Comparison of ENCODE assay signal across 2 cellular contexts in the genomic region with DNA sequence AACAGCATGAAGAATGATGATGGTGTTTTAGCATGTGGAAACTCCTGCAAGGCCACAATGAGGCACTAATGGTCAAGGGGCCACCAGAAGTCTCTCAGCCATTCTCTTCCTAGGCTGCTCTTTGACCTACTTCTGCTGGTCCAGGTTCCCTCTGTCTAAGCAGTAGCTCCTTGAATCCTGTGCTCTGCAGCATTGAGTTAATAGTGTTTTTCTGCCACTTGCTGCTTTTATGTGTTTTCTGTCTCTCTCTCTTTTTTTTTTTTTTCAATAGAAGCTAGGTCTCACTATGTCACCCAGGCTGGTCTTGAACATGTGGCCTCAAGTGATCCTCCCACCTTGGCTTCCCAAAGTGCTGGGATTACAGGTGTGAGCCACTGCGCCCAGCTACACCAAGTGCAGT.
TF ChIP-seq lines count a peak whose summit lies in the region.

No MANE protein-coding gene starts in this region.

TF ChIP-seq in SK-N-SH, 30 proteins besides CTCF, POLR2A, EP300 and RAD21 (continued from another document):
- TF ChIP-seq, protein P1, sequence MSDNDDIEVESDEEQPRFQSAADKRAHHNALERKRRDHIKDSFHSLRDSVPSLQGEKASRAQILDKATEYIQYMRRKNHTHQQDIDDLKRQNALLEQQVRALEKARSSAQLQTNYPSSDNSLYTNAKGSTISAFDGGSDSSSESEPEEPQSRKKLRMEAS (IDR thresholded peaks at IDR 0.05; ENCODE audit: low read depth): no peak
- no peak for TF ChIP-seq CHD2 (IDR thresholded peaks at IDR 0.05; ENCODE audit: low read length, partially characterized antibody)
- no peak for TF ChIP-seq SIN3A (IDR thresholded peaks at IDR 0.05; ENCODE audit: borderline replicate concordance, low read depth, low read length)
- no peak for TF ChIP-seq RXRA (IDR thresholded peaks at IDR 0.05; ENCODE audit: borderline replicate concordance, low read depth)
- no peak for TF ChIP-seq GATA2 (CRISPR knock-in tag; IDR thresholded peaks at IDR 0.05)
- no peak for TF ChIP-seq YY1 (IDR thresholded peaks at IDR 0.05; ENCODE audit: low read depth)
- TF ChIP-seq, protein P2, sequence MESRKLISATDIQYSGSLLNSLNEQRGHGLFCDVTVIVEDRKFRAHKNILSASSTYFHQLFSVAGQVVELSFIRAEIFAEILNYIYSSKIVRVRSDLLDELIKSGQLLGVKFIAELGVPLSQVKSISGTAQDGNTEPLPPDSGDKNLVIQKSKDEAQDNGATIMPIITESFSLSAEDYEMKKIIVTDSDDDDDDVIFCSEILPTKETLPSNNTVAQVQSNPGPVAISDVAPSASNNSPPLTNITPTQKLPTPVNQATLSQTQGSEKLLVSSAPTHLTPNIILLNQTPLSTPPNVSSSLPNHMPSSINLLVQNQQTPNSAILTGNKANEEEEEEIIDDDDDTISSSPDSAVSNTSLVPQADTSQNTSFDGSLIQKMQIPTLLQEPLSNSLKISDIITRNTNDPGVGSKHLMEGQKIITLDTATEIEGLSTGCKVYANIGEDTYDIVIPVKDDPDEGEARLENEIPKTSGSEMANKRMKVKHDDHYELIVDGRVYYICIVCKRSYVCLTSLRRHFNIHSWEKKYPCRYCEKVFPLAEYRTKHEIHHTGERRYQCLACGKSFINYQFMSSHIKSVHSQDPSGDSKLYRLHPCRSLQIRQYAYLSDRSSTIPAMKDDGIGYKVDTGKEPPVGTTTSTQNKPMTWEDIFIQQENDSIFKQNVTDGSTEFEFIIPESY (IDR thresholded peaks at IDR 0.05; ENCODE audit: borderline replicate concordance, low read depth): no peak
- no peak for TF ChIP-seq NRF1 (IDR thresholded peaks at IDR 0.05; ENCODE audit: low read depth, low read length)
- no peak for TF ChIP-seq GABPA (IDR thresholded peaks at IDR 0.05; ENCODE audit: low read depth)

TF ChIP-seq in SK-N-SH treated with all-trans-retinoic acid at 6 μM for 48 hours, 23 proteins besides CTCF, POLR2A, EP300 and RAD21 (continued from another document):
- TF ChIP-seq, protein P3, sequence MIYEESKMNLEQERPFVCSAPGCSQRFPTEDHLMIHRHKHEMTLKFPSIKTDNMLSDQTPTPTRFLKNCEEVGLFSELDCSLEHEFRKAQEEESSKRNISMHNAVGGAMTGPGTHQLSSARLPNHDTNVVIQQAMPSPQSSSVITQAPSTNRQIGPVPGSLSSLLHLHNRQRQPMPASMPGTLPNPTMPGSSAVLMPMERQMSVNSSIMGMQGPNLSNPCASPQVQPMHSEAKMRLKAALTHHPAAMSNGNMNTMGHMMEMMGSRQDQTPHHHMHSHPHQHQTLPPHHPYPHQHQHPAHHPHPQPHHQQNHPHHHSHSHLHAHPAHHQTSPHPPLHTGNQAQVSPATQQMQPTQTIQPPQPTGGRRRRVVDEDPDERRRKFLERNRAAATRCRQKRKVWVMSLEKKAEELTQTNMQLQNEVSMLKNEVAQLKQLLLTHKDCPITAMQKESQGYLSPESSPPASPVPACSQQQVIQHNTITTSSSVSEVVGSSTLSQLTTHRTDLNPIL (CRISPR knock-in tag; IDR thresholded peaks at IDR 0.05; ENCODE audit: low read depth): no peak
- TF ChIP-seq ZNF565 (CRISPR knock-in tag; conservative IDR thresholded peaks at IDR 0.05; ENCODE audit: low read depth) (no peak), TOX (CRISPR knock-in tag; IDR thresholded peaks at IDR 0.05; ENCODE audit: borderline replicate concordance) (no peak), ISL1 (CRISPR knock-in tag; IDR thresholded peaks at IDR 0.05) (no peak), TCF4 (CRISPR knock-in tag; IDR thresholded peaks at IDR 0.05; ENCODE audit: borderline replicate concordance) (no peak), ZNF8 (CRISPR knock-in tag; IDR thresholded peaks at IDR 0.05) (no peak)
- TF ChIP-seq, protein P4, sequence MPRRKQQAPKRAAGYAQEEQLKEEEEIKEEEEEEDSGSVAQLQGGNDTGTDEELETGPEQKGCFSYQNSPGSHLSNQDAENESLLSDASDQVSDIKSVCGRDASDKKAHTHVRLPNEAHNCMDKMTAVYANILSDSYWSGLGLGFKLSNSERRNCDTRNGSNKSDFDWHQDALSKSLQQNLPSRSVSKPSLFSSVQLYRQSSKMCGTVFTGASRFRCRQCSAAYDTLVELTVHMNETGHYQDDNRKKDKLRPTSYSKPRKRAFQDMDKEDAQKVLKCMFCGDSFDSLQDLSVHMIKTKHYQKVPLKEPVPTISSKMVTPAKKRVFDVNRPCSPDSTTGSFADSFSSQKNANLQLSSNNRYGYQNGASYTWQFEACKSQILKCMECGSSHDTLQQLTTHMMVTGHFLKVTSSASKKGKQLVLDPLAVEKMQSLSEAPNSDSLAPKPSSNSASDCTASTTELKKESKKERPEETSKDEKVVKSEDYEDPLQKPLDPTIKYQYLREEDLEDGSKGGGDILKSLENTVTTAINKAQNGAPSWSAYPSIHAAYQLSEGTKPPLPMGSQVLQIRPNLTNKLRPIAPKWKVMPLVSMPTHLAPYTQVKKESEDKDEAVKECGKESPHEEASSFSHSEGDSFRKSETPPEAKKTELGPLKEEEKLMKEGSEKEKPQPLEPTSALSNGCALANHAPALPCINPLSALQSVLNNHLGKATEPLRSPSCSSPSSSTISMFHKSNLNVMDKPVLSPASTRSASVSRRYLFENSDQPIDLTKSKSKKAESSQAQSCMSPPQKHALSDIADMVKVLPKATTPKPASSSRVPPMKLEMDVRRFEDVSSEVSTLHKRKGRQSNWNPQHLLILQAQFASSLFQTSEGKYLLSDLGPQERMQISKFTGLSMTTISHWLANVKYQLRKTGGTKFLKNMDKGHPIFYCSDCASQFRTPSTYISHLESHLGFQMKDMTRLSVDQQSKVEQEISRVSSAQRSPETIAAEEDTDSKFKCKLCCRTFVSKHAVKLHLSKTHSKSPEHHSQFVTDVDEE (CRISPR knock-in tag; IDR thresholded peaks at IDR 0.05): no peak
